Comparison of ENCODE assay signal across 8 cellular contexts in genomic region chr19:50835103-50835784, GRCh38. TPM values are rescaled to one million over a fixed set of nuclear protein-coding genes. Genes with fewer than 3 reads are reported as not detected.
DNase-seq lines count a peak whose midpoint lies in the region; ATAC-seq and TF ChIP-seq lines count a peak whose summit lies in the region.

No MANE protein-coding gene starts in this region.

- peak overlapping the region; percentile 37 for H3K4me3 ChIP-seq in RWPE2 (ENCODE audit: severe bottlenecking)
- H3K4me3 ChIP-seq in foreskin fibroblast (ENCODE audit: low read depth in 1 of 2, low read length in 2 of 2): peak overlapping the region; percentile 56 to 62
- H3K4me3 ChIP-seq in psoas muscle: peak overlapping the region; percentile 65

- TF ChIP-seq CTCF in RWPE2 (IDR thresholded peaks at IDR 0.05; ENCODE audit: poor library complexity, severe bottlenecking): no peak
- no peak for TF ChIP-seq CTCF in foreskin fibroblast (IDR thresholded peaks at IDR 0.05; ENCODE audit: low read depth, low read length)
- no peak for TF ChIP-seq CTCF in psoas muscle (IDR thresholded peaks at IDR 0.05)

- 32 to 36% (median 32%) methylated on average over 13 of the region's 13 CpGs for WGBS in psoas muscle, 3 donors

- H3K9me3 ChIP-seq in RWPE2 (ENCODE audit: severe bottlenecking) (no peaks in the 10 kb centered on the region), psoas muscle (no peaks in the 10 kb centered on the region)

- H3K36me3 ChIP-seq in RWPE2 (ENCODE audit: low read depth) (no peaks in the 10 kb centered on the region), psoas muscle (ENCODE audit: insufficient read depth in 1 of 2, low read depth in 1 of 2) (no peaks in the 10 kb centered on the region)

- H3K27me3 ChIP-seq in RWPE2 (ENCODE audit: insufficient read depth, poor library complexity, severe bottlenecking) (no peaks in the 10 kb centered on the region), psoas muscle (ENCODE audit: insufficient read depth in 3 of 3, low read length in 2 of 3) (peaks cover 0 to 41% (median 8%) of the 10 kb centered on the region in 3 donors)

- H3K27ac ChIP-seq in RWPE2 (ENCODE audit: poor library complexity, severe bottlenecking): no peak overlapping the region
- H3K27ac ChIP-seq in psoas muscle: no peak overlapping the region

- H3K4me1 ChIP-seq in RWPE2 (ENCODE audit: insufficient read depth, poor library complexity, severe bottlenecking) (peaks cover 3% of the 10 kb centered on the region), psoas muscle (no peaks in the 10 kb centered on the region)

- DNase-seq in RWPE2 (ENCODE audit: low spot score) (no peak), foreskin fibroblast (peak in 1 of 2 donors; percentile 30), psoas muscle (no peak), nucleus accumbens (lab: John Stamatoyannopoulos, UW) (no peak), SW 1271 (lab: John Stamatoyannopoulos, UW) (no peak), NCI-H187 treated with DMSO at 0.1 percent for 48 hours (lab: John Stamatoyannopoulos, UW) (no peak)

- intact Hi-C loops in psoas muscle (cut with DNase I): no loop called here

- ATAC-seq in GM18505 (IDR thresholded peaks at IDR 0.05; ENCODE audit: unreplicated experiment) (peak; percentile 18), RWPE2 (ENCODE audit: low read depth) (peak; percentile 35), psoas muscle (no peak), GM18519 (IDR thresholded peaks at IDR 0.05; ENCODE audit: low FRiP score, unreplicated experiment) (no peak)

- TF ChIP-seq POLR2A in GM18505 (IDR thresholded peaks at IDR 0.05; ENCODE audit: borderline replicate concordance, extremely low read depth, insufficient read depth, insufficient read length): no peak

RNA-seq across cellular contexts. Expression of gene KLK15, which starts 1.9 kb away (rescaled TPM):
- not detected for total RNA-seq in psoas muscle
- not detected for polyA plus RNA-seq in psoas muscle

RNA-seq across cellular contexts. Expression of gene KLK1, which starts 11.7 kb away (rescaled TPM):
- total RNA-seq in psoas muscle: under 1 TPM in 2 of 4 donors, not detected in 2; 0.32 to 0.34 TPM
- under 1 TPM in 2 of 3 donors, not detected in 1; 0.08 to 0.48 TPM for polyA plus RNA-seq in psoas muscle

RNA-seq across cellular contexts. Expression of gene KLK3, which starts 19.5 kb away (rescaled TPM):
- total RNA-seq in psoas muscle: not detected
- polyA plus RNA-seq in psoas muscle: not detected

RNA-seq across cellular contexts. Expression of gene KLK2, which starts 38.0 kb away (rescaled TPM):
- total RNA-seq in psoas muscle: not detected
- polyA plus RNA-seq in psoas muscle: not detected

RNA-seq across cellular contexts. Expression of gene ACP4, which starts 45.0 kb away (rescaled TPM):
- total RNA-seq in psoas muscle: not detected
- not detected for polyA plus RNA-seq in psoas muscle

Comparison
In these comparisons a context has a peak if more than half of its experiments do, and no peak if none do; other contexts are left out.
1. ATAC-seq: peak in GM18505 (single experiment) and RWPE2 (single experiment); none in psoas muscle (0 of 4) and GM18519 (single experiment).
2. Peak in every context shown above with its lines, with median percentiles within 50 percentile points of each other: H3K4me3 ChIP-seq.